In genomic region chr19:3687393-3687773, GRCh38 we compare ENCODE assay signal across 14 cellular contexts. TPM values are rescaled to one million over a fixed set of nuclear protein-coding genes. Genes with fewer than 3 reads are reported as not detected.
DNase-seq lines count a peak whose midpoint lies in the region; ATAC-seq and TF ChIP-seq lines count a peak whose summit lies in the region.
"Had no signal": no experiment of that assay in that cellular context is flagged by ENCODE, and none has a peak within 500 bp of the region (broad histone marks: within the 10 kb centered on the region; RNA-seq: fewer than 3 reads in every experiment).

No MANE protein-coding gene starts in this region.

- intact Hi-C loops in esophagus muscularis mucosa (cut with DNase I), result no loop called here

- peaks cover 6 to 13% (median 11%) of the 10 kb centered on the region in 4 donors for H3K36me3 ChIP-seq in esophagus muscularis mucosa
- peaks cover 8% of the 10 kb centered on the region for H3K36me3 ChIP-seq in rectal smooth muscle tissue (ENCODE audit: control insufficient read depth, insufficient read depth, low read length)
- H3K36me3 ChIP-seq: adrenal gland had no signal

- TF ChIP-seq CTCF in esophagus muscularis mucosa (IDR thresholded peaks at IDR 0.05), result no peak

- ATAC-seq in T-helper 17 cell, result peak; percentile 6

- H3K9me3 ChIP-seq in T-helper 17 cell (ENCODE audit: control insufficient read depth, low read length, poor library complexity, severe bottlenecking) (no peaks in the 10 kb centered on the region), esophagus muscularis mucosa (peaks cover 0 to 5% (median 0%) of the 10 kb centered on the region in 4 donors)
- H3K9me3 ChIP-seq: adrenal gland had no signal

- TF ChIP-seq POLR2A in esophagus muscularis mucosa (IDR thresholded peaks at IDR 0.05; ENCODE audit: low read depth), result no peak

- H3K27me3 ChIP-seq in esophagus muscularis mucosa (no peaks in the 10 kb centered on the region), rectal smooth muscle tissue (ENCODE audit: control insufficient read depth, insufficient read depth, low read length) (no peaks in the 10 kb centered on the region)
- H3K27me3 ChIP-seq: adrenal gland had no signal

- H3K36me3 Mint-ChIP-seq in T-helper 2 cell treated with Interferon-gamma antibody and Interleukin-4, amounts not matched to agents 5 μg/mL and 100 μg/mL, for 36 hours (ENCODE audit: low read depth), result peaks cover 20% of the 10 kb centered on the region
- peaks cover 2% of the 10 kb centered on the region for H3K36me3 Mint-ChIP-seq in T-helper 17 cell (ENCODE audit: low read depth)

- H3K9me3 Mint-ChIP-seq in T-helper 2 cell treated with Interferon-gamma antibody and Interleukin-4, amounts not matched to agents 5 μg/mL and 100 μg/mL, for 36 hours, result peaks cover 14% of the 10 kb centered on the region

- no peak for DNase-seq in T-helper 2 cell treated with Interferon-gamma antibody and Interleukin-4, amounts not matched to agents 5 μg/mL and 100 μg/mL, for 36 hours (ENCODE audit: low spot score)
- DNase-seq in T-helper 2 cell (no peak), T-helper 17 cell (no peak), esophagus muscularis mucosa (ENCODE audit: extremely low spot score) (no peak), GF-D8 (lab: John Stamatoyannopoulos, UW) (no peak), mucosa of gallbladder (ENCODE audit: low spot score) (no peak), midbrain (lab: John Stamatoyannopoulos, UW) (no peak)
- DNase-seq: 8988T, DND-41, erythroblast, GM23248 had no signal

- peak overlapping the region; percentile 70 for H3K4me3 Mint-ChIP-seq in T-helper 2 cell treated with Interferon-gamma antibody and Interleukin-4, amounts not matched to agents 5 μg/mL and 100 μg/mL, for 36 hours
- peak overlapping the region; percentile 90 for H3K4me3 Mint-ChIP-seq in T-helper 17 cell

- no peak overlapping the region for H3K9ac ChIP-seq in rectal smooth muscle tissue (ENCODE audit: low read length)
- H3K9ac ChIP-seq: GM23248 had no signal

- TF ChIP-seq EP300 in esophagus muscularis mucosa (IDR thresholded peaks at IDR 0.05), result no peak

- peaks cover 26% of the 10 kb centered on the region for H3K4me1 Mint-ChIP-seq in T-helper 2 cell treated with Interferon-gamma antibody and Interleukin-4, amounts not matched to agents 5 μg/mL and 100 μg/mL, for 36 hours (ENCODE audit: low read depth)
- peaks cover 31% of the 10 kb centered on the region for H3K4me1 Mint-ChIP-seq in T-helper 17 cell

- H3K27ac Mint-ChIP-seq in T-helper 2 cell treated with Interferon-gamma antibody and Interleukin-4, amounts not matched to agents 5 μg/mL and 100 μg/mL, for 36 hours, result no peak overlapping the region
- peak overlapping the region; percentile 54 for H3K27ac Mint-ChIP-seq in T-helper 17 cell

- H3K27ac ChIP-seq in esophagus muscularis mucosa (replicated peaks in 1 of 4) (peak overlapping the region; percentile 43 to 78 (median 68)), rectal smooth muscle tissue (ENCODE audit: low read depth, low read length) (no peak overlapping the region)
- H3K27ac ChIP-seq: adrenal gland, GM23248 had no signal

- no peaks in the 10 kb centered on the region for H3K27me3 Mint-ChIP-seq in T-helper 2 cell treated with Interferon-gamma antibody and Interleukin-4, amounts not matched to agents 5 μg/mL and 100 μg/mL, for 36 hours (ENCODE audit: low read depth)
- no peaks in the 10 kb centered on the region for H3K27me3 Mint-ChIP-seq in T-helper 17 cell

- H3K4me1 ChIP-seq in esophagus muscularis mucosa (peaks cover 27 to 85% (median 74%) of the 10 kb centered on the region in 4 donors), rectal smooth muscle tissue (ENCODE audit: control insufficient read depth, insufficient read depth, low read length) (peaks cover 15% of the 10 kb centered on the region)

- H3K4me3 ChIP-seq in esophagus muscularis mucosa (peak overlapping the region; percentile 19 to 34 (median 22)), rectal smooth muscle tissue (ENCODE audit: low read length) (peak overlapping the region; percentile 47)
- H3K4me3 ChIP-seq: adrenal gland, GM23248 had no signal

- 83% methylated on average over 11 of the region's 12 CpGs for WGBS in esophagus muscularis mucosa

RNA-seq across cellular contexts. Expression of gene PIP5K1C, which starts 12.9 kb away (rescaled TPM):
- total RNA-seq in T-helper 17 cell (10 to 100 TPM; 21.7 to 23.7 TPM), esophagus muscularis mucosa (100 to 1,000 TPM in 2 of 4 donors, 10 to 100 TPM in 2; 73.2 to 180 (median 99.9) TPM), mucosa of gallbladder (72.9 TPM)

RNA-seq across cellular contexts. Expression of gene TJP3, which starts 20.8 kb away (rescaled TPM):
- 10 to 100 TPM; 13.4 to 14.2 TPM for total RNA-seq in T-helper 17 cell
- total RNA-seq in esophagus muscularis mucosa, result 1 to 10 TPM in 1 of 4 donors, under 1 TPM in 2, not detected in 1; 0.06 to 4.2 (median 0.17) TPM
- 141 TPM for total RNA-seq in mucosa of gallbladder
- total RNA-seq: GM23248, pulmonary artery endothelial cell had no signal
